Comparison of ENCODE assay signal across 11 cellular contexts in genomic region chr5:173323799-173324114, GRCh38. TPM values are rescaled to one million over a fixed set of nuclear protein-coding genes. Genes with fewer than 3 reads are reported as not detected.
A peak's percentile ranks its signal among the peaks of the same experiment; 100 is the strongest.
DNase-seq lines count a peak whose midpoint lies in the region; ATAC-seq, FAIRE-seq and TF ChIP-seq lines count a peak whose summit lies in the region.
"Had no signal": no experiment of that assay in that cellular context is flagged by ENCODE, and none has a peak within 500 bp of the region (broad histone marks: within the 10 kb centered on the region; RNA-seq: fewer than 3 reads in every experiment).

No MANE protein-coding gene starts in this region.

- no peaks in the 10 kb centered on the region for H3K9me3 Mint-ChIP-seq in activated T-cell treated with anti-CD3 and anti-CD28 coated beads, Interleukin-2, amount 50 U/mL, for 72 hours
- no peaks in the 10 kb centered on the region for H3K9me3 Mint-ChIP-seq in activated naive CD8-positive, alpha-beta T cell treated with anti-CD3 and anti-CD28 coated beads, Interleukin-2, amount 50 U/mL, for 24 hours
- H3K9me3 Mint-ChIP-seq: central memory CD8-positive, alpha-beta T cell had no signal

- peaks cover 57% of the 10 kb centered on the region for H3K27me3 ChIP-seq in suprapubic skin

- H3K36me3 ChIP-seq in kidney (ENCODE audit: control insufficient read depth in 1 of 2, insufficient read depth in 2 of 2, low read length in 2 of 2) (no peaks in the 10 kb centered on the region), suprapubic skin (no peaks in the 10 kb centered on the region)

- intact Hi-C loops in kidney (cut with DNase I) = no loop called here

- H3K27ac ChIP-seq in kidney (ENCODE audit: low read depth in 2 of 2, low read length in 2 of 2) (peak overlapping the region; percentile 49 to 62), suprapubic skin (peak overlapping the region; percentile 58)

- peaks cover 26% of the 10 kb centered on the region for H3K27me3 Mint-ChIP-seq in activated T-cell treated with anti-CD3 and anti-CD28 coated beads, Interleukin-2, amount 50 U/mL, for 72 hours (ENCODE audit: low read depth)
- peaks cover 63% of the 10 kb centered on the region for H3K27me3 Mint-ChIP-seq in activated naive CD8-positive, alpha-beta T cell treated with anti-CD3 and anti-CD28 coated beads, Interleukin-2, amount 50 U/mL, for 24 hours

- H3K4me1 Mint-ChIP-seq in activated T-cell treated with anti-CD3 and anti-CD28 coated beads, Interleukin-2, amount 50 U/mL, for 72 hours (ENCODE audit: low read depth) = peaks cover 30% of the 10 kb centered on the region
- H3K4me1 Mint-ChIP-seq in activated naive CD8-positive, alpha-beta T cell treated with anti-CD3 and anti-CD28 coated beads, Interleukin-2, amount 50 U/mL, for 24 hours = peaks cover 32% of the 10 kb centered on the region

- no peak for ATAC-seq in activated T-cell treated with anti-CD3 and anti-CD28 coated beads, Interleukin-2, amount 50 U/mL, for 72 hours (replicated peaks in 1 of 2)
- no peak for ATAC-seq in activated naive CD8-positive, alpha-beta T cell treated with anti-CD3 and anti-CD28 coated beads, Interleukin-2, amount 50 U/mL, for 24 hours

- TF ChIP-seq EP300 in suprapubic skin (IDR thresholded peaks at IDR 0.05) = no peak

- no peak for DNase-seq in activated T-cell treated with anti-CD3 and anti-CD28 coated beads, Interleukin-2, amount 50 U/mL, for 72 hours
- DNase-seq in activated T-cell treated with anti-CD3 and anti-CD28 coated beads for 4 hours = no peak
- DNase-seq in activated naive CD8-positive, alpha-beta T cell treated with anti-CD3 and anti-CD28 coated beads, Interleukin-2, amount 50 U/mL, for 24 hours = no peak
- no peak for DNase-seq in kidney
- no peak for DNase-seq in suprapubic skin (ENCODE audit: low spot score in 2 of 2)
- DNase-seq in NCI-H187 (lab: John Stamatoyannopoulos, UW) = no peak
- no peak for DNase-seq in SW 1271 (lab: John Stamatoyannopoulos, UW)
- DNase-seq in T1000 (lab: John Stamatoyannopoulos, UW) = no peak

- peaks cover 29 to 71% of the 10 kb centered on the region in 2 donors for H3K36me3 Mint-ChIP-seq in activated T-cell treated with anti-CD3 and anti-CD28 coated beads, Interleukin-2, amount 50 U/mL, for 72 hours (ENCODE audit: insufficient read depth in 2 of 2)
- H3K36me3 Mint-ChIP-seq in activated naive CD8-positive, alpha-beta T cell treated with anti-CD3 and anti-CD28 coated beads, Interleukin-2, amount 50 U/mL, for 24 hours (ENCODE audit: low read depth) = peaks cover 65% of the 10 kb centered on the region

- H3K9ac ChIP-seq in kidney (ENCODE audit: low read length in 2 of 2) = peak overlapping the region in 1 of 2 donors; percentile 34

- H3K4me1 ChIP-seq in kidney (ENCODE audit: control insufficient read depth in 1 of 2, insufficient read depth in 1 of 2, low read depth in 1 of 2, low read length in 2 of 2) (peaks cover 27 to 33% of the 10 kb centered on the region in 2 donors), suprapubic skin (peaks cover 52% of the 10 kb centered on the region)

- 29% methylated on average over 8 of the region's 8 CpGs for WGBS in suprapubic skin

- H3K4me3 Mint-ChIP-seq in activated T-cell treated with anti-CD3 and anti-CD28 coated beads, Interleukin-2, amount 50 U/mL, for 72 hours = peak overlapping the region; percentile 90
- peak overlapping the region; percentile 91 for H3K4me3 Mint-ChIP-seq in activated naive CD8-positive, alpha-beta T cell treated with anti-CD3 and anti-CD28 coated beads, Interleukin-2, amount 50 U/mL, for 24 hours
- H3K4me3 Mint-ChIP-seq: central memory CD8-positive, alpha-beta T cell had no signal

- no peak for TF ChIP-seq CTCF in kidney (IDR thresholded peaks at IDR 0.05; ENCODE audit: borderline replicate concordance, extremely low read depth, insufficient read depth)
- no peak for TF ChIP-seq CTCF in suprapubic skin (IDR thresholded peaks at IDR 0.05)

- H3K9me3 ChIP-seq in kidney (ENCODE audit: control insufficient read depth in 1 of 2, low read length in 2 of 2) (no peaks in the 10 kb centered on the region), suprapubic skin (no peaks in the 10 kb centered on the region)

- H3K4me3 ChIP-seq in kidney (ENCODE audit: low read length in 2 of 2) (peak overlapping the region; percentile 30 to 42), suprapubic skin (peak overlapping the region; percentile 27)

- no peak for TF ChIP-seq POLR2A in suprapubic skin (IDR thresholded peaks at IDR 0.05)

- no peak for FAIRE-seq in kidney (lab: Jason Lieb, UNC)
- FAIRE-seq: small intestine, TTC549 had no signal

- H3K27ac Mint-ChIP-seq in activated T-cell treated with anti-CD3 and anti-CD28 coated beads, Interleukin-2, amount 50 U/mL, for 72 hours = no peak overlapping the region
- H3K27ac Mint-ChIP-seq in activated naive CD8-positive, alpha-beta T cell treated with anti-CD3 and anti-CD28 coated beads, Interleukin-2, amount 50 U/mL, for 24 hours = no peak overlapping the region

RNA-seq across cellular contexts. Expression of gene STC2, which starts 4.5 kb away (rescaled TPM):
- total RNA-seq in activated T-cell treated with anti-CD3 and anti-CD28 coated beads, Interleukin-2, amount 50 U/mL, for 72 hours = 10 to 100 TPM; 44.5 to 59.3 TPM
- 2.7 TPM for total RNA-seq in kidney
- polyA plus RNA-seq in kidney (ENCODE audit: insufficient read depth, low read depth, low replicate concordance) = 2.1 TPM
- total RNA-seq in suprapubic skin = 1 to 10 TPM in 3 of 4 donors, under 1 TPM in 1; 0.72 to 7.6 (median 5.7) TPM

Comparison
In these comparisons a context has a peak if more than half of its experiments do, and no peak if none do; other contexts are left out.
1. RNA of gene STC2, which starts 4.5 kb away (total RNA-seq): 44.5 to 59.3 TPM in activated T-cell treated with anti-CD3 and anti-CD28 coated beads, Interleukin-2, amount 50 U/mL, for 72 hours; 0.72 to 7.6 TPM in suprapubic skin and 2.7 TPM in kidney (single experiment); every median in the first group is over 4 times any median in the second.